ENCODE assay signal across 1 cellular context in genomic region chr2:219724628-219725027, GRCh38.
A peak's percentile ranks its signal among the peaks of the same experiment; 100 is the strongest.
TF ChIP-seq lines count a peak whose summit lies in the region.

No MANE protein-coding gene starts in this region.

TF ChIP-seq in K562, 482 proteins besides CTCF, POLR2A, EP300 and RAD21 (continued from another document and continues in another):
- TF ChIP-seq MGA (IDR thresholded peaks at IDR 0.05) (peak; percentile 50; the same call in 1 of the 2 replicates), ARID3A (IDR thresholded peaks at IDR 0.05; ENCODE audit: borderline replicate concordance, low read depth, low read length) (no peak), MAFG (tag; conservative IDR thresholded peaks at IDR 0.05) (no peak), ATF7 (IDR thresholded peaks at IDR 0.05) (peak; percentile 89), ZBTB5 (IDR thresholded peaks at IDR 0.05) (no peak), CBFA2T3 (IDR thresholded peaks at IDR 0.05) (peak; percentile 76), CLOCK (CRISPR knock-in tag; IDR thresholded peaks at IDR 0.05; ENCODE audit: borderline replicate concordance) (no peak), U2AF1 (optimal IDR thresholded peaks at IDR 0.05; ENCODE audit: low read depth, low read length) (no peak), PTTG1 (tag; IDR thresholded peaks at IDR 0.05; ENCODE audit: low read depth) (no peak), ZSCAN29 (IDR thresholded peaks at IDR 0.05) (no peak), MBD2 (IDR thresholded peaks at IDR 0.05; ENCODE audit: borderline replicate concordance, low read depth) (no peak), BMI1 (IDR thresholded peaks at IDR 0.05; ENCODE audit: low read length) (no peak), ZBTB40 (IDR thresholded peaks at IDR 0.05) (no peak), ZBTB40 (CRISPR knock-in tag; IDR thresholded peaks at IDR 0.05) (no peak), LEF1 (IDR thresholded peaks at IDR 0.05) (0 out of 2 replicates have a peak, but pooled peaks have one; percentile 55), MCM2 (IDR thresholded peaks at IDR 0.05; ENCODE audit: low read depth) (no peak), CHD2 (IDR thresholded peaks at IDR 0.05; ENCODE audit: low read depth, low read length) (no peak), VEZF1 (CRISPR knock-in tag; IDR thresholded peaks at IDR 0.05) (peak; percentile 46; the same call in 1 of the 2 replicates), THRAP3 (IDR thresholded peaks at IDR 0.05; ENCODE audit: borderline replicate concordance) (no peak), NR2C1 (IDR thresholded peaks at IDR 0.05) (no peak), NR2C1 (tag; IDR thresholded peaks at IDR 0.05) (peak; percentile 45; the same call in 1 of the 2 replicates), IRF2 (CRISPR knock-in tag; IDR thresholded peaks at IDR 0.05) (no peak), GTF2A2 (tag; IDR thresholded peaks at IDR 0.05) (no peak), GATA2 (CRISPR knock-in tag; IDR thresholded peaks at IDR 0.05) (peak; percentile 28; the same call in 1 of the 2 replicates), NR3C1 (CRISPR knock-in tag; IDR thresholded peaks at IDR 0.05) (no peak), ZNF143 (CRISPR knock-in tag; IDR thresholded peaks at IDR 0.05) (no peak)
